Comparison of ENCODE assay signal across 1 cellular context in genomic region chr13:110126391-110126961, GRCh38.
TF ChIP-seq lines count a peak whose summit lies in the region.

No MANE protein-coding gene starts in this region.

TF ChIP-seq in IMR-90, 13 proteins besides CTCF, POLR2A, EP300 and RAD21 (continued from another document):
- TF ChIP-seq NFE2L2 (IDR thresholded peaks at IDR 0.05; ENCODE audit: low read depth, low read length) (no peak; the same call in 1 of the 2 replicates), FOS (IDR thresholded peaks at IDR 0.05; ENCODE audit: low read depth, low read length) (peak; percentile 81), CHD1 (IDR thresholded peaks at IDR 0.05; ENCODE audit: low read depth, low read length) (no peak), MXI1 (IDR thresholded peaks at IDR 0.05; ENCODE audit: borderline replicate concordance, low read depth, low read length) (no peak), MAZ (IDR thresholded peaks at IDR 0.05; ENCODE audit: borderline replicate concordance, low read depth, low read length) (0 out of 2 replicates have a peak, but pooled peaks have one; percentile 19), ELK1 (IDR thresholded peaks at IDR 0.05; ENCODE audit: borderline replicate concordance, low read depth, low read length) (no peak), RFX5 (IDR thresholded peaks at IDR 0.05; ENCODE audit: low read depth, low read length) (no peak)
